ENCODE assay signal across 8 cellular contexts in genomic region chr15:66504563-66505429, GRCh38. TPM values are rescaled to one million over a fixed set of nuclear protein-coding genes. Genes with fewer than 3 reads are reported as not detected.
DNase-seq lines count a peak whose midpoint lies in the region; ATAC-seq lines count a peak whose summit lies in the region.

RPL4 (minus strand) TSS chr15:66504855; CDS start chr15:66504790, 65 bp downstream.
ZWILCH (plus strand) TSS chr15:66505326; CDS start chr15:66505339, 13 bp downstream.

- ATAC-seq in GM19372 (IDR thresholded peaks at IDR 0.05; ENCODE audit: low read depth, unreplicated experiment) (peak; percentile 77), HG03565 (IDR thresholded peaks at IDR 0.05; ENCODE audit: unreplicated experiment) (peak; percentile 59)
- peak; percentile 87 for ATAC-seq in activated CD8-positive, alpha-beta memory T cell treated with anti-CD3 and anti-CD28 coated beads, Interleukin-2, amount 10 ng/mL, durations not matched to agents 7 days and 5 days

- H3K4me1 Mint-ChIP-seq in activated CD8-positive, alpha-beta memory T cell treated with anti-CD3 and anti-CD28 coated beads, Interleukin-2, amount 10 ng/mL, durations not matched to agents 7 days and 5 days, result peaks cover 58% of the 10 kb centered on the region

- peak; percentile 89 for DNase-seq in CD1c-positive myeloid dendritic cell (ENCODE audit: extremely low spot score)
- DNase-seq in NT2/D1 (ENCODE audit: low read depth, low spot score), result peak; percentile 42
- DNase-seq in activated CD8-positive, alpha-beta memory T cell treated with anti-CD3 and anti-CD28 coated beads, Interleukin-2, amount 10 ng/mL, durations not matched to agents 7 days and 5 days, result peak; percentile 87
- peak; percentile 55 to 64 for DNase-seq in stimulated activated CD8-positive, alpha-beta memory T cell treated with anti-CD3 and anti-CD28 coated beads, Interleukin-15, amount 100 ng/mL, for 4 hours (ENCODE audit: low read depth in 2 of 2)

- no peaks in the 10 kb centered on the region for H3K27me3 ChIP-seq in NT2/D1 (ENCODE audit: insufficient read depth, insufficient read length)

- H3K27ac Mint-ChIP-seq in activated CD8-positive, alpha-beta memory T cell treated with anti-CD3 and anti-CD28 coated beads, Interleukin-2, amount 10 ng/mL, durations not matched to agents 7 days and 5 days, result peak within 1 kb of the TSS; percentile 97

- H3K4me3 Mint-ChIP-seq in activated CD8-positive, alpha-beta memory T cell treated with anti-CD3 and anti-CD28 coated beads, Interleukin-2, amount 10 ng/mL, durations not matched to agents 7 days and 5 days, result peak within 1 kb of the TSS; percentile 94

- H3K27me3 Mint-ChIP-seq in activated CD8-positive, alpha-beta memory T cell treated with anti-CD3 and anti-CD28 coated beads, Interleukin-2, amount 10 ng/mL, durations not matched to agents 7 days and 5 days, result no peaks in the 10 kb centered on the region

- H3K4me1 ChIP-seq in NT2/D1 (ENCODE audit: insufficient read depth, insufficient read length) (no peaks in the 10 kb centered on the region), mesodermal cell (ENCODE audit: control insufficient read depth, insufficient read depth, low read length, poor library complexity, severe bottlenecking) (peaks cover 7% of the 10 kb centered on the region)

- peak within 1 kb of the TSS; percentile 100 for H3K9ac ChIP-seq in NT2/D1 (ENCODE audit: insufficient read length, low read depth)

- H3K4me3 ChIP-seq in NT2/D1 (ENCODE audit: insufficient read length, low read depth) (peak within 1 kb of the TSS; percentile 93), mesodermal cell (ENCODE audit: extremely low read depth, insufficient read depth, low read length, poor library complexity, severe bottlenecking) (peak within 1 kb of the TSS; percentile 83)

- H3K36me3 Mint-ChIP-seq in activated CD8-positive, alpha-beta memory T cell treated with anti-CD3 and anti-CD28 coated beads, Interleukin-2, amount 10 ng/mL, durations not matched to agents 7 days and 5 days, result peaks cover 52% of the 10 kb centered on the region

- H3K27ac ChIP-seq in mesodermal cell (ENCODE audit: low read depth, low read length, severe bottlenecking), result peak within 1 kb of the TSS; percentile 94

- CTCF ChIA-PET in activated CD8-positive, alpha-beta memory T cell treated with anti-CD3 and anti-CD28 coated beads, Interleukin-2, amount 10 ng/mL, durations not matched to agents 7 days and 5 days (lab: Charles Lee), result interaction anchor here (1.1 to 3.1 kb wide), 3 partner anchors 16 to 211 kb away, joined by 3 to 21 read pairs (median 5); partner anchors contain the start of gene MAP2K1

- H3K9me3 ChIP-seq in NT2/D1 (ENCODE audit: insufficient read depth, low read length) (no peaks in the 10 kb centered on the region), mesodermal cell (ENCODE audit: control insufficient read depth, low read length) (no peaks in the 10 kb centered on the region)

- 0% methylated on average over 29 to 30 of the region's 46 CpGs for WGBS in mesodermal cell (ENCODE audit: insufficient coverage in 2 of 2), 2 experiments

- H3K9me3 Mint-ChIP-seq in activated CD8-positive, alpha-beta memory T cell treated with anti-CD3 and anti-CD28 coated beads, Interleukin-2, amount 10 ng/mL, durations not matched to agents 7 days and 5 days (ENCODE audit: low read depth), result no peaks in the 10 kb centered on the region

- in situ Hi-C loops in endometrial microvascular endothelial cells (cut with HindIII; ENCODE audit: inconsistent ontology term, low pct_unique_long_range_greater_than_20kb, low sequenced_read_pairs), result no loop called here

- H3K36me3 ChIP-seq in NT2/D1 (ENCODE audit: insufficient read depth, insufficient read length, low read length) (peaks cover 59% of the 10 kb centered on the region), mesodermal cell (ENCODE audit: control insufficient read depth, insufficient read depth, low read length) (peaks cover 52% of the 10 kb centered on the region)

RNA-seq across cellular contexts. Expression of gene RPL4, which starts in this region (rescaled TPM):
- 1,000 to 10,000 TPM; 2,060 to 2,722 TPM for total RNA-seq in activated CD8-positive, alpha-beta memory T cell treated with anti-CD3 and anti-CD28 coated beads, Interleukin-2, amount 10 ng/mL, durations not matched to agents 7 days and 5 days
- 4,171 TPM for total RNA-seq in endometrial microvascular endothelial cells (ENCODE audit: inconsistent ontology term)
- polyA plus RNA-seq in mesodermal cell (2013, experiment 1 of 2), result 4,250 TPM
- polyA plus RNA-seq in mesodermal cell (2013, experiment 2 of 2), result 4,124 TPM

RNA-seq across cellular contexts. Expression of gene ZWILCH, which starts in this region (rescaled TPM):
- 10 to 100 TPM; 35.6 to 44.6 TPM for total RNA-seq in activated CD8-positive, alpha-beta memory T cell treated with anti-CD3 and anti-CD28 coated beads, Interleukin-2, amount 10 ng/mL, durations not matched to agents 7 days and 5 days
- total RNA-seq in endometrial microvascular endothelial cells (ENCODE audit: inconsistent ontology term), result 33.9 TPM
- polyA plus RNA-seq in mesodermal cell (2013, experiment 1 of 2), result 44.2 TPM
- polyA plus RNA-seq in mesodermal cell (2013, experiment 2 of 2), result 38.6 TPM

Comparison
In these comparisons a context has a peak if more than half of its experiments do, and no peak if none do; other contexts are left out.
1. Peak in every context shown above with its lines: DNase-seq, ATAC-seq, H3K4me3 ChIP-seq and H3K27ac ChIP-seq.